9 cellular contexts compared by ENCODE assay signal in genomic region chr14:38208825-38209562, GRCh38. TPM values are rescaled to one million over a fixed set of nuclear protein-coding genes. Genes with fewer than 3 reads are reported as not detected.
DNase-seq lines count a peak whose midpoint lies in the region; ATAC-seq and TF ChIP-seq lines count a peak whose summit lies in the region.
"Had no signal": no experiment of that assay in that cellular context is flagged by ENCODE, and none has a peak within 500 bp of the region (broad histone marks: within the 10 kb centered on the region; RNA-seq: fewer than 3 reads in every experiment).

No MANE protein-coding gene starts in this region.

- peak overlapping the region; percentile 62 for H3K4me2 ChIP-seq in H9 (ENCODE audit: insufficient read depth, insufficient read length, low read length)

- no CpG with 5 or more reads among the region's 53 CpGs for WGBS in H9 (ENCODE audit: extremely low coverage, insufficient read length, low lambda C conversion rate)

- DNase-seq in H9, result peak; percentile 60
- no peak for DNase-seq in right atrium auricular region (ENCODE audit: low spot score)
- DNase-seq in sciatic nerve (ENCODE audit: low spot score), result peak; percentile 54
- no peak for DNase-seq in foreskin melanocyte
- DNase-seq in putamen (ENCODE audit: low spot score), result no peak

- TF ChIP-seq CTCF in H9 (conservative IDR thresholded peaks at IDR 0.05) (peak; percentile 19; the same call in 1 of the 3 replicates), WI38 (IDR thresholded peaks at IDR 0.05; ENCODE audit: low read depth, low read length) (peak; percentile 35; the same call in 1 of the 2 replicates), right atrium auricular region (IDR thresholded peaks at IDR 0.05) (peak in 1 of 2 donors; percentile 38)

- no peak overlapping the region for H3K18ac ChIP-seq in H9 (ENCODE audit: insufficient read length, low read depth, low read length)

- H4K5ac ChIP-seq in H9 (ENCODE audit: insufficient read length, low read depth, low read length), result no peak overlapping the region

- H2BK5ac ChIP-seq in H9 (ENCODE audit: insufficient read length, low read length), result no peak overlapping the region

- peak overlapping the region; percentile 50 to 83 for H3K4me3 Mint-ChIP-seq in H9

- no peak overlapping the region for H3K14ac ChIP-seq in H9 (ENCODE audit: insufficient read depth, low read length)

- H3K4ac ChIP-seq in H9 (ENCODE audit: low read depth, low read length), result no peak overlapping the region

- no peak overlapping the region for H2BK120ac ChIP-seq in H9 (ENCODE audit: low read depth, low read length, poor library complexity, severe bottlenecking)

- no peak overlapping the region for H3K27ac Mint-ChIP-seq in H9

- no peak overlapping the region for H4K8ac ChIP-seq in H9 (replicated peaks; ENCODE audit: insufficient read length, low read depth, low read length)

- no peaks in the 10 kb centered on the region for H4K20me1 ChIP-seq in H9 (ENCODE audit: control insufficient read depth, insufficient read depth, insufficient read length)

- H3K27ac ChIP-seq in H9 (ENCODE audit: insufficient read length, low read depth, low read length), result no peak overlapping the region
- H3K27ac ChIP-seq in right atrium auricular region, result no peak overlapping the region

- no peaks in the 10 kb centered on the region for H3K79me2 ChIP-seq in H9 (ENCODE audit: insufficient read depth, low read length)

- no peak overlapping the region for H3T11ph ChIP-seq in H9 (ENCODE audit: low read length)

- H3K79me1 ChIP-seq in H9 (ENCODE audit: insufficient read depth, low read depth, low read length, poor library complexity, severe bottlenecking), result no peaks in the 10 kb centered on the region

- H2AK5ac ChIP-seq in H9 (ENCODE audit: insufficient read length, low read length), result no peak overlapping the region

- H2BK12ac ChIP-seq in H9 (ENCODE audit: insufficient read length, low read depth, low read length), result no peak overlapping the region

- H3K23me2 ChIP-seq in H9 (ENCODE audit: insufficient read length, low read depth, low read length, poor library complexity, severe bottlenecking), result peaks cover 19% of the 10 kb centered on the region

- peaks cover 25 to 39% of the 10 kb centered on the region in 2 experiments for H3K4me1 Mint-ChIP-seq in H9

- 0 out of 2 replicates have a peak, but pooled peaks cover under 1% of the 10 kb centered on the region for H3K4me1 ChIP-seq in H9 (ENCODE audit: insufficient read depth, low read length)
- peaks cover 0 to 20% of the 10 kb centered on the region in 2 donors for H3K4me1 ChIP-seq in right atrium auricular region

- H3K27me3 ChIP-seq in H9 (ENCODE audit: insufficient read depth, low read length) (peaks cover 65% of the 10 kb centered on the region), right atrium auricular region (no peaks in the 10 kb centered on the region)

- no peak overlapping the region for H4K91ac ChIP-seq in H9 (ENCODE audit: insufficient read length, low read depth, low read length)

- H3K56ac ChIP-seq in H9 (ENCODE audit: insufficient read length, low read depth, low read length), result no peak overlapping the region

- no peak overlapping the region for H2AFZ ChIP-seq in H9 (ENCODE audit: low read length)

- no peak overlapping the region for H3K23ac ChIP-seq in H9 (ENCODE audit: insufficient read length, low read depth, low read length)

- H3K36me3 Mint-ChIP-seq in H9 (ENCODE audit: insufficient read depth in 1 of 3, low read depth in 3 of 3), result peaks cover 0 to 6% (median 0%) of the 10 kb centered on the region in 3 experiments; a peak in 3 of 7 replicates

- H3K9me3 Mint-ChIP-seq in H9, result peaks cover 13 to 18% of the 10 kb centered on the region in 2 experiments

- H3K9me3 ChIP-seq in H9 (ENCODE audit: control insufficient read depth, low read depth, low read length) (no peaks in the 10 kb centered on the region), right atrium auricular region (peaks cover 0 to 10% of the 10 kb centered on the region in 2 donors)

- intact Hi-C loops in sciatic nerve (cut with DNase I), result no loop called here

- peak overlapping the region; percentile 65 for H3K4me3 ChIP-seq in WI38 (ENCODE audit: low read depth, low read length)
- peak overlapping the region; percentile 30 to 45 for H3K4me3 ChIP-seq in right atrium auricular region

- peak; percentile 56 for ATAC-seq in sciatic nerve
- ATAC-seq in HG03135 (IDR thresholded peaks at IDR 0.05; ENCODE audit: unreplicated experiment), result no peak

- peaks cover 86% of the 10 kb centered on the region for H3K27me3 Mint-ChIP-seq in H9 (ENCODE audit: low read depth)

- H2BK20ac ChIP-seq in H9 (ENCODE audit: low read depth, low read length, poor library complexity, severe bottlenecking), result no peak overlapping the region

- H2BK15ac ChIP-seq in H9 (ENCODE audit: low read depth, low read length), result no peak overlapping the region

- no peaks in the 10 kb centered on the region for H3K36me3 ChIP-seq in right atrium auricular region

- H3K9ac ChIP-seq in H9 (ENCODE audit: extremely low read depth, insufficient read length, low read length), result no peak overlapping the region

RNA-seq across cellular contexts. Expression of gene SSTR1, which starts 1.3 kb away (rescaled TPM):
- total RNA-seq in H9 (2021) (0.90 and 0.98 TPM in 2 replicates), right atrium auricular region (1 to 10 TPM in 1 of 2 donors, under 1 TPM in 1; 0.41 to 1.8 TPM), sciatic nerve (4.1 TPM)
- total RNA-seq: mononuclear cell, NCI-H460 had no signal

RNA-seq across cellular contexts. Expression of gene CLEC14A, which starts 46.9 kb away (rescaled TPM):
- total RNA-seq in H9 (2021) (not detected in 2 replicates), right atrium auricular region (10 to 100 TPM; 44.6 to 63.0 TPM), sciatic nerve (47.3 TPM)
- total RNA-seq: mononuclear cell, NCI-H460 had no signal

Comparison
In these comparisons a context has a peak if more than half of its experiments do, and no peak if none do; other contexts are left out.
1. DNase-seq: peak in H9 (single experiment) and sciatic nerve (single experiment); none in right atrium auricular region (single experiment), foreskin melanocyte (single experiment) and putamen (single experiment).
2. RNA of gene CLEC14A, which starts 46.9 kb away (total RNA-seq): 44.6 to 63.0 TPM in right atrium auricular region and 47.3 TPM in sciatic nerve (single experiment); not detected in H9; every median in the first group is over 10 times any median in the second.